ENCODE assay signal across 10 cellular contexts in genomic region chr15:69467636-69468035, GRCh38. TPM values are rescaled to one million over a fixed set of nuclear protein-coding genes. Genes with fewer than 3 reads are reported as not detected.
DNase-seq lines count a peak whose midpoint lies in the region; ATAC-seq and TF ChIP-seq lines count a peak whose summit lies in the region.
"Had no signal": no experiment of that assay in that cellular context is flagged by ENCODE, and none has a peak within 500 bp of the region (broad histone marks: within the 10 kb centered on the region; RNA-seq: fewer than 3 reads in every experiment).

No MANE protein-coding gene starts in this region.

- H3K4me3 ChIP-seq in OCI-LY3 (ENCODE audit: low read length): peak overlapping the region; percentile 31
- H3K4me3 ChIP-seq in esophagus squamous epithelium: no peak overlapping the region
- H3K4me3 ChIP-seq in upper lobe of left lung: no peak overlapping the region
- no peak overlapping the region for H3K4me3 ChIP-seq in esophagus muscularis mucosa

- peaks cover 33% of the 10 kb centered on the region for H3K4me1 Mint-ChIP-seq in activated naive CD8-positive, alpha-beta T cell (ENCODE audit: low read depth)
- H3K4me1 Mint-ChIP-seq in activated naive CD8-positive, alpha-beta T cell treated with anti-CD3 and anti-CD28 coated beads, Interleukin-2, amount 50 U/mL, for 24 hours: peaks cover 42% of the 10 kb centered on the region

- H3K4me3 Mint-ChIP-seq in activated naive CD8-positive, alpha-beta T cell: no peak overlapping the region
- no peak overlapping the region for H3K4me3 Mint-ChIP-seq in activated naive CD8-positive, alpha-beta T cell treated with anti-CD3 and anti-CD28 coated beads, Interleukin-2, amount 50 U/mL, for 24 hours

- H3K4me2 ChIP-seq in OCI-LY3 (ENCODE audit: low read length): peak overlapping the region; percentile 64

- 49 to 50% methylated on average over 7 to 11 of the region's 11 CpGs for WGBS in esophagus squamous epithelium, 2 donors
- WGBS in upper lobe of left lung, 2 donors: 71 to 79% methylated on average over 9 to 11 of the region's 11 CpGs
- 80% methylated on average over 11 of the region's 11 CpGs for WGBS in esophagus muscularis mucosa

- no peaks in the 10 kb centered on the region for H3K79me2 ChIP-seq in OCI-LY3 (ENCODE audit: low read length)

- no peak for TF ChIP-seq CTCF in OCI-LY3 (IDR thresholded peaks at IDR 0.05; ENCODE audit: low read depth, low read length)
- TF ChIP-seq CTCF in esophagus squamous epithelium (IDR thresholded peaks at IDR 0.05): no peak
- TF ChIP-seq CTCF in upper lobe of left lung (IDR thresholded peaks at IDR 0.05): no peak
- TF ChIP-seq CTCF in esophagus muscularis mucosa (IDR thresholded peaks at IDR 0.05): no peak

- H3K4me1 ChIP-seq in OCI-LY3 (ENCODE audit: low read length) (peaks cover 35% of the 10 kb centered on the region), esophagus squamous epithelium (peaks cover 21 to 69% (median 36%) of the 10 kb centered on the region in 3 donors), upper lobe of left lung (peaks cover 9 to 42% (median 25%) of the 10 kb centered on the region in 4 donors), esophagus muscularis mucosa (peaks cover 8 to 13% (median 9%) of the 10 kb centered on the region in 4 donors)

- no peaks in the 10 kb centered on the region for H4K20me1 ChIP-seq in OCI-LY3 (ENCODE audit: insufficient read depth, low read length)

- H3K9me3 Mint-ChIP-seq in activated naive CD8-positive, alpha-beta T cell (ENCODE audit: low read depth): no peaks in the 10 kb centered on the region
- no peaks in the 10 kb centered on the region for H3K9me3 Mint-ChIP-seq in activated naive CD8-positive, alpha-beta T cell treated with anti-CD3 and anti-CD28 coated beads, Interleukin-2, amount 50 U/mL, for 24 hours
- H3K9me3 Mint-ChIP-seq: activated T-helper 1 cell treated with anti-CD3 and anti-CD28 coated beads, Interleukin-12 subunit alpha, Interleukin-12 subunit beta, Interleukin-2, Interleukin-4 antibody, amounts not matched to agents 30 ng/mL and 10 ng/mL and 1 ng/mL, durations not matched to agents 14 hours and 24 hours and 36 hours had no signal

- TF ChIP-seq POLR2A in esophagus squamous epithelium (IDR thresholded peaks at IDR 0.05): no peak
- TF ChIP-seq POLR2A in upper lobe of left lung (IDR thresholded peaks at IDR 0.05): no peak
- no peak for TF ChIP-seq POLR2A in esophagus muscularis mucosa (IDR thresholded peaks at IDR 0.05; ENCODE audit: low read depth)
- TF ChIP-seq POLR2A in erythroblast (IDR thresholded peaks at IDR 0.05; ENCODE audit: low read length): no peak

- peak overlapping the region; percentile 88 for H3K27ac Mint-ChIP-seq in activated naive CD8-positive, alpha-beta T cell
- H3K27ac Mint-ChIP-seq in activated naive CD8-positive, alpha-beta T cell treated with anti-CD3 and anti-CD28 coated beads, Interleukin-2, amount 50 U/mL, for 24 hours: no peak overlapping the region

- no peaks in the 10 kb centered on the region for H3K36me3 Mint-ChIP-seq in activated naive CD8-positive, alpha-beta T cell
- H3K36me3 Mint-ChIP-seq in activated naive CD8-positive, alpha-beta T cell treated with anti-CD3 and anti-CD28 coated beads, Interleukin-2, amount 50 U/mL, for 24 hours (ENCODE audit: low read depth): no peaks in the 10 kb centered on the region

- no peak for ATAC-seq in activated naive CD8-positive, alpha-beta T cell treated with anti-CD3 and anti-CD28 coated beads, Interleukin-2, amount 50 U/mL, for 24 hours
- no peak for ATAC-seq in upper lobe of left lung (ENCODE audit: low FRiP score in 2 of 2)

- H3K27ac ChIP-seq in OCI-LY3 (ENCODE audit: low read length) (peak overlapping the region; percentile 66), esophagus squamous epithelium (peak overlapping the region; percentile 26 to 73 (median 65)), upper lobe of left lung (peak overlapping the region; percentile 68 to 75 (median 73)), esophagus muscularis mucosa (replicated peaks in 1 of 4) (no peak overlapping the region)

- no peak for DNase-seq in activated naive CD8-positive, alpha-beta T cell treated with anti-CD3 and anti-CD28 coated beads, Interleukin-2, amount 50 U/mL, for 24 hours
- DNase-seq in esophagus squamous epithelium (lab: John Stamatoyannopoulos, UW): no peak
- peak; percentile 59 to 63 for DNase-seq in upper lobe of left lung
- DNase-seq in activated CD4-positive, CD25-positive, alpha-beta regulatory T cell treated with anti-CD3 and anti-CD28 coated beads, Interleukin-2, amount 50 U/mL, for 72 hours: no peak
- no peak for DNase-seq in esophagus muscularis mucosa (ENCODE audit: extremely low spot score)
- no peak for DNase-seq in erythroblast (lab: John Stamatoyannopoulos, UW)
- DNase-seq: glutamatergic neuron had no signal

- intact Hi-C loops in esophagus squamous epithelium (cut with DNase I) (no loop called here), esophagus muscularis mucosa (cut with DNase I) (no loop called here)

- no peaks in the 10 kb centered on the region for H3K27me3 ChIP-seq in OCI-LY3 (ENCODE audit: low read depth, low read length)
- H3K27me3 ChIP-seq in esophagus squamous epithelium: peaks cover 0 to 7% (median 0%) of the 10 kb centered on the region in 4 donors
- no peaks in the 10 kb centered on the region for H3K27me3 ChIP-seq in upper lobe of left lung
- H3K27me3 ChIP-seq in esophagus muscularis mucosa: no peaks in the 10 kb centered on the region

- H2AFZ ChIP-seq in OCI-LY3 (ENCODE audit: low read depth, low read length): peak overlapping the region; percentile 75

- H3K36me3 ChIP-seq in OCI-LY3 (replicated peaks; ENCODE audit: low read depth, low read length) (no peaks in the 10 kb centered on the region), esophagus squamous epithelium (no peaks in the 10 kb centered on the region), upper lobe of left lung (no peaks in the 10 kb centered on the region), esophagus muscularis mucosa (no peaks in the 10 kb centered on the region)

- TF ChIP-seq EP300 in upper lobe of left lung (IDR thresholded peaks at IDR 0.05) (no peak), esophagus muscularis mucosa (IDR thresholded peaks at IDR 0.05) (no peak)

- H3K9ac ChIP-seq in OCI-LY3 (ENCODE audit: low read length): peak overlapping the region; percentile 20; the same call in 1 of the 2 replicates

- H3K27me3 Mint-ChIP-seq in activated naive CD8-positive, alpha-beta T cell: no peaks in the 10 kb centered on the region
- peaks cover 6% of the 10 kb centered on the region for H3K27me3 Mint-ChIP-seq in activated naive CD8-positive, alpha-beta T cell treated with anti-CD3 and anti-CD28 coated beads, Interleukin-2, amount 50 U/mL, for 24 hours

- no peaks in the 10 kb centered on the region for H3K9me3 ChIP-seq in OCI-LY3 (ENCODE audit: insufficient read depth, low read length)
- H3K9me3 ChIP-seq in esophagus squamous epithelium: no peaks in the 10 kb centered on the region
- H3K9me3 ChIP-seq in upper lobe of left lung: no peaks in the 10 kb centered on the region
- H3K9me3 ChIP-seq in esophagus muscularis mucosa: no peaks in the 10 kb centered on the region

RNA-seq across cellular contexts. Expression of gene RPLP1, which starts 15.0 kb away (rescaled TPM):
- total RNA-seq in esophagus squamous epithelium (1,000 to 10,000 TPM in 1 of 4 donors, 100 to 1,000 TPM in 3; 358 to 1,172 (median 586) TPM), upper lobe of left lung (1,000 to 10,000 TPM in 2 of 6 donors, 100 to 1,000 TPM in 4; 339 to 1,933 (median 538) TPM), esophagus muscularis mucosa (100 to 1,000 TPM; 460 to 623 (median 514) TPM)

RNA-seq across cellular contexts. Expression of gene KIF23, which starts 53.5 kb away (rescaled TPM):
- 10 to 100 TPM; 13.5 to 33.2 (median 13.9) TPM for total RNA-seq in esophagus squamous epithelium
- total RNA-seq in upper lobe of left lung: 1 to 10 TPM; 1.0 to 6.7 (median 3.7) TPM
- 1 to 10 TPM; 1.7 to 7.1 (median 4.9) TPM for total RNA-seq in esophagus muscularis mucosa

Comparison
In these comparisons a context has a peak if more than half of its experiments do, and no peak if none do; other contexts are left out.
1. DNase-seq: peak in upper lobe of left lung (2 of 2); none in activated naive CD8-positive, alpha-beta T cell treated with anti-CD3 and anti-CD28 coated beads, Interleukin-2, amount 50 U/mL, for 24 hours (single experiment), esophagus squamous epithelium (single experiment), activated CD4-positive, CD25-positive, alpha-beta regulatory T cell treated with anti-CD3 and anti-CD28 coated beads, Interleukin-2, amount 50 U/mL, for 72 hours (single experiment), esophagus muscularis mucosa (single experiment) and erythroblast (0 of 2).
2. H3K27ac ChIP-seq: peak in OCI-LY3 (single experiment), esophagus squamous epithelium (4 of 4) and upper lobe of left lung (4 of 4); none in esophagus muscularis mucosa (0 of 4).